Comparison of ENCODE assay signal across 20 cellular contexts in the genomic region with DNA sequence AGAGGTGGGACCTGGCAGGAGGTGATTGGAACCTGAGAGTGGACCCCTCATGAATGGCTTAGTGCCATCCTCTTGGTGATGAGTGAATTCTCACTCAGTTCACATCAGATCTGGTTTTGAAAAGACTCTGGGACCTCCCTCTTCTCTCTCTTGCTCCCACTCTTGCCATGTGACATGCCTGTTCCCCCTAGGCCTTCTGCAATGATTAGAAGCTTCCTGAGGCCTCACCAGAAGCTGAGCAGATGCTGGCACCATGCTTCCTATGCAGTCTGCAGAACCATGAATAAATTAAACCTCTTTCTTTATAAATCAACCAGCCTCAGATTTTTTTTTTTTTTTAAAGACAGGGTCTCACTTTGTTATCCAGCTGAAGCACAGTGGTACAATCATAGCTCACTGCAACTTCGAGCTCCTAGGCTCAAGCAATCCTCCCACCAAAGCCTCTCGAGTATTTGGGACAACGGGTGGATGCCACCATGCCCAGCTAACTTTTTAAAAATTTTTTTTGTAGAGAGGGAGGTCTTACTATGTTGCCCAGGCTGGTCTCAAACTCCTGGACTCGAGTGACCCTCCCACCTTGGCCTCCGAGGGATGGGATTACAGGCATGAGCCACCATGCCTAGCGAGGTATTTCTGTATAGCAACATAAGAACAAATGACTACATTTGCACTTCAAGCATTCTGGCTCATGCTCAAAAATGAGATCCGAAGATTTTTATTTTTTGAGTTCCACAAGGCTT. TPM values are rescaled to one million over a fixed set of nuclear protein-coding genes. Genes with fewer than 3 reads are reported as not detected.
A peak's percentile ranks its signal among the peaks of the same experiment; 100 is the strongest.
DNase-seq lines count a peak whose midpoint lies in the region; TF ChIP-seq lines count a peak whose summit lies in the region.
"Had no signal": no experiment of that assay in that cellular context is flagged by ENCODE, and none has a peak within 500 bp of the region (broad histone marks: within the 10 kb centered on the region; RNA-seq: fewer than 3 reads in every experiment).

No MANE protein-coding gene starts in this region.

- no peak overlapping the region for H3K4me3 ChIP-seq in HEK293 (ENCODE audit: low read depth, low read length)
- H3K4me3 ChIP-seq in neural progenitor cell: no peak overlapping the region

- no peak overlapping the region for H3K4me2 ChIP-seq in neural progenitor cell

- peak; percentile 53 for DNase-seq in activated CD4-positive, alpha-beta T cell treated with anti-CD3 and anti-CD28 coated beads, Interleukin-2, amount 10 ng/mL, durations not matched to agents 24 days and 14 days
- no peak for DNase-seq in activated CD4-positive, alpha-beta T cell treated with anti-CD3 and anti-CD28 coated beads for 1 hour
- no peak for DNase-seq in neural progenitor cell (ENCODE audit: low spot score)
- DNase-seq in chondrocyte (ENCODE audit: low spot score): no peak
- no peak for DNase-seq in activated T-helper 1 cell treated with anti-CD3 and anti-CD28 coated beads, Interleukin-12 subunit alpha, Interleukin-12 subunit beta, Interleukin-2, Interleukin-4 antibody, amounts not matched to agents 30 ng/mL and 10 ng/mL and 1 ng/mL, durations not matched to agents 14 hours and 24 hours and 36 hours (ENCODE audit: low spot score)
- no peak for DNase-seq in stimulated activated CD4-positive, alpha-beta T cell treated with anti-CD3 and anti-CD28 coated beads, Interleukin-2, amount 100 ng/mL, for 48 hours
- DNase-seq: AML-193, DMS153, GDM1, GOT3, KBM-7, NCI-H1105 treated with DMSO at 0.1 percent for 48 hours, NCI-H1694, NCI-H510A, PC-3, RPMI8226, SHP77 treated with DMSO at 0.1 percent for 48 hours had no signal

- H3K36me3 ChIP-seq in HEK293 (ENCODE audit: control insufficient read depth in 2 of 2, insufficient read depth in 1 of 2, low read length in 2 of 2) (peaks cover 0 to 23% of the 10 kb centered on the region in 2 experiments; a peak in 1 of 3 replicates), neural progenitor cell (no peaks in the 10 kb centered on the region)

- peaks cover 14% of the 10 kb centered on the region for H3K36me3 Mint-ChIP-seq in activated CD4-positive, alpha-beta T cell treated with anti-CD3 and anti-CD28 coated beads, Interleukin-2, amount 10 ng/mL, durations not matched to agents 24 days and 14 days (ENCODE audit: low read depth)
- H3K36me3 Mint-ChIP-seq in brain (no peaks in the 10 kb centered on the region), neural progenitor cell (peaks cover 2% of the 10 kb centered on the region), chondrocyte (ENCODE audit: low read depth) (peaks cover 3% of the 10 kb centered on the region)
- H3K36me3 Mint-ChIP-seq in activated T-helper 1 cell treated with anti-CD3 and anti-CD28 coated beads, Interleukin-12 subunit alpha, Interleukin-12 subunit beta, Interleukin-2, Interleukin-4 antibody, amounts not matched to agents 30 ng/mL and 10 ng/mL and 1 ng/mL, durations not matched to agents 14 hours and 24 hours and 36 hours (ENCODE audit: low read depth): peaks cover 13% of the 10 kb centered on the region

- H4K20me1 ChIP-seq in neural progenitor cell (ENCODE audit: low read depth): no peaks in the 10 kb centered on the region

- peaks cover 26% of the 10 kb centered on the region for H3F3A ChIP-seq in neural progenitor cell (ENCODE audit: low read depth)

- CTCF ChIA-PET in HEK293 (lab: Yijun Ruan, JAX): no interaction called here

- no peak overlapping the region for H3K27ac Mint-ChIP-seq in activated CD4-positive, alpha-beta T cell treated with anti-CD3 and anti-CD28 coated beads, Interleukin-2, amount 10 ng/mL, durations not matched to agents 24 days and 14 days
- H3K27ac Mint-ChIP-seq in brain (no peak overlapping the region), neural progenitor cell (no peak overlapping the region), chondrocyte (ENCODE audit: unreplicated experiment) (no peak overlapping the region)
- H3K27ac Mint-ChIP-seq in activated T-helper 1 cell treated with anti-CD3 and anti-CD28 coated beads, Interleukin-12 subunit alpha, Interleukin-12 subunit beta, Interleukin-2, Interleukin-4 antibody, amounts not matched to agents 30 ng/mL and 10 ng/mL and 1 ng/mL, durations not matched to agents 14 hours and 24 hours and 36 hours: no peak overlapping the region

- H3K27me3 ChIP-seq in neural progenitor cell: no peaks in the 10 kb centered on the region

- intact Hi-C loops in activated CD4-positive, alpha-beta T cell treated with anti-CD3 and anti-CD28 coated beads, Interleukin-2, amount 10 ng/mL, durations not matched to agents 24 days and 14 days (cut with micrococcal nuclease): no loop called here
- intact Hi-C loops in activated T-helper 1 cell treated with anti-CD3 and anti-CD28 coated beads, Interleukin-12 subunit alpha, Interleukin-12 subunit beta, Interleukin-2, Interleukin-4 antibody, amounts not matched to agents 30 ng/mL and 10 ng/mL and 1 ng/mL, durations not matched to agents 14 hours and 24 hours and 36 hours (cut with micrococcal nuclease): no loop called here

- H3K9ac ChIP-seq in neural progenitor cell: no peak overlapping the region

- H3K4me1 Mint-ChIP-seq in activated CD4-positive, alpha-beta T cell treated with anti-CD3 and anti-CD28 coated beads, Interleukin-2, amount 10 ng/mL, durations not matched to agents 24 days and 14 days: peaks cover 24% of the 10 kb centered on the region
- H3K4me1 Mint-ChIP-seq in brain: peaks cover 34% of the 10 kb centered on the region
- H3K4me1 Mint-ChIP-seq in neural progenitor cell: peaks cover 28% of the 10 kb centered on the region
- peaks cover 26% of the 10 kb centered on the region for H3K4me1 Mint-ChIP-seq in chondrocyte (ENCODE audit: low read depth)
- H3K4me1 Mint-ChIP-seq in activated T-helper 1 cell treated with anti-CD3 and anti-CD28 coated beads, Interleukin-12 subunit alpha, Interleukin-12 subunit beta, Interleukin-2, Interleukin-4 antibody, amounts not matched to agents 30 ng/mL and 10 ng/mL and 1 ng/mL, durations not matched to agents 14 hours and 24 hours and 36 hours (ENCODE audit: low read depth): peaks cover 31% of the 10 kb centered on the region

- H3K4me3 Mint-ChIP-seq in activated CD4-positive, alpha-beta T cell treated with anti-CD3 and anti-CD28 coated beads, Interleukin-2, amount 10 ng/mL, durations not matched to agents 24 days and 14 days: no peak overlapping the region
- peak overlapping the region in 4 of 5 experiments; percentile 90 to 98 (median 95) for H3K4me3 Mint-ChIP-seq in brain
- H3K4me3 Mint-ChIP-seq in neural progenitor cell: peak overlapping the region; percentile 95
- H3K4me3 Mint-ChIP-seq in chondrocyte (ENCODE audit: unreplicated experiment): no peak overlapping the region
- no peak overlapping the region for H3K4me3 Mint-ChIP-seq in activated T-helper 1 cell treated with anti-CD3 and anti-CD28 coated beads, Interleukin-12 subunit alpha, Interleukin-12 subunit beta, Interleukin-2, Interleukin-4 antibody, amounts not matched to agents 30 ng/mL and 10 ng/mL and 1 ng/mL, durations not matched to agents 14 hours and 24 hours and 36 hours

- no peaks in the 10 kb centered on the region for H3K27me3 Mint-ChIP-seq in activated CD4-positive, alpha-beta T cell treated with anti-CD3 and anti-CD28 coated beads, Interleukin-2, amount 10 ng/mL, durations not matched to agents 24 days and 14 days
- no peaks in the 10 kb centered on the region for H3K27me3 Mint-ChIP-seq in brain
- peaks cover 2% of the 10 kb centered on the region for H3K27me3 Mint-ChIP-seq in neural progenitor cell (ENCODE audit: insufficient read depth, low read depth)
- no peaks in the 10 kb centered on the region for H3K27me3 Mint-ChIP-seq in chondrocyte (ENCODE audit: low read depth)
- H3K27me3 Mint-ChIP-seq in activated T-helper 1 cell treated with anti-CD3 and anti-CD28 coated beads, Interleukin-12 subunit alpha, Interleukin-12 subunit beta, Interleukin-2, Interleukin-4 antibody, amounts not matched to agents 30 ng/mL and 10 ng/mL and 1 ng/mL, durations not matched to agents 14 hours and 24 hours and 36 hours (ENCODE audit: insufficient read depth): no peaks in the 10 kb centered on the region

- H3K27ac ChIP-seq in HEK293 (ENCODE audit: extremely low read depth, low read depth, low read length): no peak overlapping the region
- no peak overlapping the region for H3K27ac ChIP-seq in neural progenitor cell
- H3K27ac ChIP-seq: C4-2B had no signal

- H3K79me2 ChIP-seq in neural progenitor cell (ENCODE audit: low read depth): no peaks in the 10 kb centered on the region

- TF ChIP-seq CTCF in HEK293 (tag by site-specific recombination; IDR thresholded peaks at IDR 0.05) (no peak), brain (conservative IDR thresholded peaks at IDR 0.05) (no peak), neural progenitor cell (IDR thresholded peaks at IDR 0.05) (no peak), chondrocyte (IDR thresholded peaks at IDR 0.05) (no peak)

- POLR2A ChIA-PET in HEK293 (lab: Yijun Ruan, JAX): no interaction called here

- H3K9me3 ChIP-seq in HEK293 (ENCODE audit: control insufficient read depth, insufficient read depth, low read depth, low read length) (no peaks in the 10 kb centered on the region), neural progenitor cell (ENCODE audit: low read depth) (no peaks in the 10 kb centered on the region)

- H2AFZ ChIP-seq in neural progenitor cell (replicated peaks): no peak overlapping the region

- H3K9me3 Mint-ChIP-seq in activated CD4-positive, alpha-beta T cell treated with anti-CD3 and anti-CD28 coated beads, Interleukin-2, amount 10 ng/mL, durations not matched to agents 24 days and 14 days: no peaks in the 10 kb centered on the region
- H3K9me3 Mint-ChIP-seq in brain: peaks cover 0 to 9% (median 5%) of the 10 kb centered on the region in 5 experiments
- H3K9me3 Mint-ChIP-seq in neural progenitor cell: peaks cover 12% of the 10 kb centered on the region
- H3K9me3 Mint-ChIP-seq in chondrocyte (ENCODE audit: low read depth): peaks cover 2% of the 10 kb centered on the region
- H3K9me3 Mint-ChIP-seq in activated T-helper 1 cell treated with anti-CD3 and anti-CD28 coated beads, Interleukin-12 subunit alpha, Interleukin-12 subunit beta, Interleukin-2, Interleukin-4 antibody, amounts not matched to agents 30 ng/mL and 10 ng/mL and 1 ng/mL, durations not matched to agents 14 hours and 24 hours and 36 hours: peaks cover 4% of the 10 kb centered on the region

- H3K4me1 ChIP-seq in HEK293 (ENCODE audit: control insufficient read depth, insufficient read depth, low read length) (peaks cover 8% of the 10 kb centered on the region), neural progenitor cell (peaks cover 7% of the 10 kb centered on the region)

RNA-seq across cellular contexts. Expression of gene ZFAND2B, which starts 2.0 kb away (rescaled TPM):
- total RNA-seq in activated CD4-positive, alpha-beta T cell treated with anti-CD3 and anti-CD28 coated beads, Interleukin-2, amount 10 ng/mL, durations not matched to agents 24 days and 14 days: 36.7 and 37.4 TPM in 2 replicates
- polyA plus RNA-seq in brain (ENCODE audit: insufficient read depth, low read depth, low replicate concordance): 40.3 TPM
- total RNA-seq in neural progenitor cell (ENCODE audit: low replicate concordance): 13.6 and 23.8 TPM in 2 replicates
- 28.6 to 29.8 TPM (median 29.3 TPM) in 3 replicates for total RNA-seq in chondrocyte
- total RNA-seq in activated T-helper 1 cell treated with anti-CD3 and anti-CD28 coated beads, Interleukin-12 subunit alpha, Interleukin-12 subunit beta, Interleukin-2, Interleukin-4 antibody, amounts not matched to agents 30 ng/mL and 10 ng/mL and 1 ng/mL, durations not matched to agents 14 hours and 24 hours and 36 hours: 35.0 and 41.3 TPM in 2 replicates

RNA-seq across cellular contexts. Expression of gene ABCB6, which starts 14.2 kb away (rescaled TPM):
- 28.8 TPM in 2 replicates for total RNA-seq in activated CD4-positive, alpha-beta T cell treated with anti-CD3 and anti-CD28 coated beads, Interleukin-2, amount 10 ng/mL, durations not matched to agents 24 days and 14 days
- 24.3 TPM for polyA plus RNA-seq in brain (ENCODE audit: insufficient read depth, low read depth, low replicate concordance)
- total RNA-seq in neural progenitor cell (ENCODE audit: low replicate concordance): 14.0 and 14.3 TPM in 2 replicates
- 27.1 to 39.0 TPM (median 27.4 TPM) in 3 replicates for total RNA-seq in chondrocyte
- 31.9 and 32.9 TPM in 2 replicates for total RNA-seq in activated T-helper 1 cell treated with anti-CD3 and anti-CD28 coated beads, Interleukin-12 subunit alpha, Interleukin-12 subunit beta, Interleukin-2, Interleukin-4 antibody, amounts not matched to agents 30 ng/mL and 10 ng/mL and 1 ng/mL, durations not matched to agents 14 hours and 24 hours and 36 hours

RNA-seq across cellular contexts. Expression of gene ATG9A, which starts 24.8 kb away (rescaled TPM):
- 61.6 and 67.2 TPM in 2 replicates for total RNA-seq in activated CD4-positive, alpha-beta T cell treated with anti-CD3 and anti-CD28 coated beads, Interleukin-2, amount 10 ng/mL, durations not matched to agents 24 days and 14 days
- polyA plus RNA-seq in brain (ENCODE audit: insufficient read depth, low read depth, low replicate concordance): 59.1 TPM
- total RNA-seq in neural progenitor cell (ENCODE audit: low replicate concordance): 32.7 and 40.3 TPM in 2 replicates
- 75.2 to 82.8 TPM (median 75.5 TPM) in 3 replicates for total RNA-seq in chondrocyte
- 55.3 and 57.0 TPM in 2 replicates for total RNA-seq in activated T-helper 1 cell treated with anti-CD3 and anti-CD28 coated beads, Interleukin-12 subunit alpha, Interleukin-12 subunit beta, Interleukin-2, Interleukin-4 antibody, amounts not matched to agents 30 ng/mL and 10 ng/mL and 1 ng/mL, durations not matched to agents 14 hours and 24 hours and 36 hours

RNA-seq across cellular contexts. Expression of gene ANKZF1, which starts 25.0 kb away (rescaled TPM):
- 144 and 149 TPM in 2 replicates for total RNA-seq in activated CD4-positive, alpha-beta T cell treated with anti-CD3 and anti-CD28 coated beads, Interleukin-2, amount 10 ng/mL, durations not matched to agents 24 days and 14 days
- 19.2 TPM for polyA plus RNA-seq in brain (ENCODE audit: insufficient read depth, low read depth, low replicate concordance)
- total RNA-seq in neural progenitor cell (ENCODE audit: low replicate concordance) (65.9 and 76.3 TPM in 2 replicates), chondrocyte (27.9 to 38.0 TPM (median 35.9 TPM) in 3 replicates)
- total RNA-seq in activated T-helper 1 cell treated with anti-CD3 and anti-CD28 coated beads, Interleukin-12 subunit alpha, Interleukin-12 subunit beta, Interleukin-2, Interleukin-4 antibody, amounts not matched to agents 30 ng/mL and 10 ng/mL and 1 ng/mL, durations not matched to agents 14 hours and 24 hours and 36 hours: 112 and 117 TPM in 2 replicates

RNA-seq across cellular contexts. Expression of gene RETREG2, which starts 26.5 kb away (rescaled TPM):
- total RNA-seq in activated CD4-positive, alpha-beta T cell treated with anti-CD3 and anti-CD28 coated beads, Interleukin-2, amount 10 ng/mL, durations not matched to agents 24 days and 14 days: 54.1 and 57.4 TPM in 2 replicates
- polyA plus RNA-seq in brain (ENCODE audit: insufficient read depth, low read depth, low replicate concordance): 161 TPM
- total RNA-seq in neural progenitor cell (ENCODE audit: low replicate concordance) (32.9 and 53.5 TPM in 2 replicates), chondrocyte (81.1 to 88.0 TPM (median 85.0 TPM) in 3 replicates)
- total RNA-seq in activated T-helper 1 cell treated with anti-CD3 and anti-CD28 coated beads, Interleukin-12 subunit alpha, Interleukin-12 subunit beta, Interleukin-2, Interleukin-4 antibody, amounts not matched to agents 30 ng/mL and 10 ng/mL and 1 ng/mL, durations not matched to agents 14 hours and 24 hours and 36 hours: 58.4 and 61.5 TPM in 2 replicates

Comparison
In these comparisons a context has a peak if more than half of its experiments do, and no peak if none do; other contexts are left out.
1. H3K4me3 Mint-ChIP-seq: peak in brain (4 of 5) and neural progenitor cell (single experiment); none in activated CD4-positive, alpha-beta T cell treated with anti-CD3 and anti-CD28 coated beads, Interleukin-2, amount 10 ng/mL, durations not matched to agents 24 days and 14 days (single experiment), chondrocyte (single experiment) and activated T-helper 1 cell treated with anti-CD3 and anti-CD28 coated beads, Interleukin-12 subunit alpha, Interleukin-12 subunit beta, Interleukin-2, Interleukin-4 antibody, amounts not matched to agents 30 ng/mL and 10 ng/mL and 1 ng/mL, durations not matched to agents 14 hours and 24 hours and 36 hours (single experiment).